ENCODE assay signal across 1 cellular context in genomic region chr1:44775078-44775929, GRCh38.
TF ChIP-seq lines count a peak whose summit lies in the region.

Gene RPS8, plus strand, starts transcription at chr1:44775540. Its CDS starts 57 bp downstream, at chr1:44775597.

TF ChIP-seq in IMR-90, 13 proteins besides CTCF, POLR2A, EP300 and RAD21 (continued from another document):
- TF ChIP-seq RCOR1 (IDR thresholded peaks at IDR 0.05; ENCODE audit: insufficient replicate concordance, low read length) (no peak), CHD1 (IDR thresholded peaks at IDR 0.05; ENCODE audit: low read depth, low read length) (no peak), MXI1 (IDR thresholded peaks at IDR 0.05; ENCODE audit: borderline replicate concordance, low read depth, low read length) (peak; percentile 82)
